Comparison of ENCODE assay signal across 23 cellular contexts in genomic region chr10:63094405-63094804, GRCh38. TPM values are rescaled to one million over a fixed set of nuclear protein-coding genes. Genes with fewer than 3 reads are reported as not detected.
A peak's percentile ranks its signal among the peaks of the same experiment; 100 is the strongest.
DNase-seq lines count a peak whose midpoint lies in the region; ATAC-seq, FAIRE-seq and TF ChIP-seq lines count a peak whose summit lies in the region.
"Had no signal": no experiment of that assay in that cellular context is flagged by ENCODE, and none has a peak within 500 bp of the region (broad histone marks: within the 10 kb centered on the region; RNA-seq: fewer than 3 reads in every experiment).

No MANE protein-coding gene starts in this region.

- BruUV-seq in PC-3 (replicated peaks; lab: Mats Ljungman, UMichigan), result no TSS peak
- no TSS peak for BruUV-seq in mammary epithelial cell (replicated peaks; lab: Mats Ljungman, UMichigan)

- peak; percentile 21; the same call in 1 of the 2 replicates for ATAC-seq in PC-3

- H3K4me1 ChIP-seq in PC-3 (ENCODE audit: insufficient read depth, low read length), result peaks cover 6% of the 10 kb centered on the region
- peaks cover 7% of the 10 kb centered on the region for H3K4me1 ChIP-seq in mammary epithelial cell (ENCODE audit: insufficient read depth, low read length)

- in situ Hi-C loops in mammary epithelial cell (cut with MboI; ENCODE audit: low sequenced_read_pairs in 2 of 2), result no loop called here

- H3K79me2 ChIP-seq in PC-3 (ENCODE audit: low read length), result no peaks in the 10 kb centered on the region
- H3K79me2 ChIP-seq in mammary epithelial cell (ENCODE audit: insufficient read depth, low read length), result no peaks in the 10 kb centered on the region

- no peak overlapping the region for H3K9ac ChIP-seq in PC-3 (ENCODE audit: low read length)
- H3K9ac ChIP-seq in mammary epithelial cell (ENCODE audit: insufficient read depth, low read length), result no peak overlapping the region
- H3K9ac ChIP-seq: KMS-11 had no signal

- intact Hi-C loops in PC-3 (cut with micrococcal nuclease) (no loop called here), mammary epithelial cell (cut with micrococcal nuclease) (no loop called here)

- H3F3A ChIP-seq in PC-3 (ENCODE audit: low read length, unreplicated experiment), result no peaks in the 10 kb centered on the region

- peak; percentile 58 for DNase-seq in PC-3
- peak; percentile 30 for DNase-seq in mammary epithelial cell
- DNase-seq in glomerular visceral epithelial cell (ENCODE audit: extremely low spot score), result peak; percentile 5
- peak; percentile 65 for DNase-seq in renal cortical epithelial cell (ENCODE audit: low read depth)
- no peak for DNase-seq in AG08396 (ENCODE audit: low spot score)
- DNase-seq in globus pallidus (ENCODE audit: low spot score), result no peak
- DNase-seq in GM12892 (ENCODE audit: insufficient read length), result no peak
- no peak for DNase-seq in erythroblast (lab: John Stamatoyannopoulos, UW)
- DNase-seq: MV-4-11, NCI-H1105 treated with DMSO at 0.1 percent for 48 hours, NCI-H1694, NCI-H2081, NCI-H2171, NCI-H345, NCI-H524, NCI-H82, SIG-M5 had no signal

- H3K9me2 ChIP-seq in PC-3 (replicated peaks; ENCODE audit: low read length), result no peaks in the 10 kb centered on the region

- H3K4me2 ChIP-seq in PC-3 (ENCODE audit: low read length) (no peak overlapping the region), mammary epithelial cell (ENCODE audit: insufficient read depth, low read depth, low read length) (no peak overlapping the region)
- H3K4me2 ChIP-seq: KMS-11 had no signal

- TF ChIP-seq POLR2A in GM12892 (IDR thresholded peaks at IDR 0.05; ENCODE audit: low read depth, low read length), result no peak
- TF ChIP-seq POLR2A in erythroblast (IDR thresholded peaks at IDR 0.05; ENCODE audit: low read length), result no peak

- H2AFZ ChIP-seq in PC-3 (ENCODE audit: low read length) (no peak overlapping the region), mammary epithelial cell (ENCODE audit: low read depth, low read length) (no peak overlapping the region)

- H3K27me3 ChIP-seq in PC-3 (ENCODE audit: low read length), result no peaks in the 10 kb centered on the region
- H3K27me3 ChIP-seq in mammary epithelial cell (ENCODE audit: insufficient read depth, low read length), result no peaks in the 10 kb centered on the region

- POLR2A ChIA-PET in PC-3 (lab: Charles Lee; ENCODE audit: unreplicated experiment), result interaction anchor here (0.6 kb wide), 1 partner anchor 388 kb away, joined by 6 read pairs; no protein-coding TSS in a partner anchor

- TF ChIP-seq CTCF in PC-3 (conservative IDR thresholded peaks at IDR 0.05; ENCODE audit: low read depth, low read length) (no peak), mammary epithelial cell (conservative IDR thresholded peaks at IDR 0.05 in 1 of 2, IDR thresholded peaks at IDR 0.05 in 1 of 2; ENCODE audit: extremely low read depth in 1 of 2, insufficient read depth in 1 of 2, low read depth in 1 of 2, low read length in 2 of 2) (no peak)

- 67% methylated on average over 2 of the region's 2 CpGs for WGBS in mammary epithelial cell (ENCODE audit: low coverage, missing lambda C conversion rate)

- no peak for FAIRE-seq in GM12892 (lab: Jason Lieb, UNC)
- FAIRE-seq: G401.6, GM19239, H1, HTR-8/SVneo had no signal

- dilution Hi-C loops in mammary epithelial cell (cut with HindIII; ENCODE audit: low sequenced_read_pairs), result loop anchor here (5.0 kb wide), 1 partner anchor 63 kb away; no protein-coding TSS in a partner anchor

- CTCF ChIA-PET in PC-3 (lab: Charles Lee) (no interaction called here), mammary epithelial cell (lab: Charles Lee; ENCODE audit: low non-redundant PET) (no interaction called here)

- no peak overlapping the region for H3K4me3 ChIP-seq in PC-3 (ENCODE audit: low read length)
- no peak overlapping the region for H3K4me3 ChIP-seq in mammary epithelial cell (replicated peaks in 1 of 3; ENCODE audit: insufficient read depth in 1 of 3, low read depth in 2 of 3, low read length in 3 of 3)

- H3K27ac ChIP-seq in PC-3 (ENCODE audit: low read length), result no peak overlapping the region
- H3K27ac ChIP-seq in mammary epithelial cell (ENCODE audit: insufficient read depth, low read depth, low read length), result no peak overlapping the region
- H3K27ac ChIP-seq: C4-2B, KMS-11 had no signal

- H4K20me1 ChIP-seq in PC-3 (ENCODE audit: low read length), result no peaks in the 10 kb centered on the region
- no peaks in the 10 kb centered on the region for H4K20me1 ChIP-seq in mammary epithelial cell (ENCODE audit: insufficient read depth, low read length)

- H3K36me3 ChIP-seq in PC-3 (ENCODE audit: low read depth, low read length) (no peaks in the 10 kb centered on the region), mammary epithelial cell (ENCODE audit: insufficient read depth, low read length) (no peaks in the 10 kb centered on the region)

- H3K9me3 ChIP-seq in PC-3 (ENCODE audit: low read length) (no peaks in the 10 kb centered on the region), mammary epithelial cell (replicated peaks; ENCODE audit: insufficient read depth, low read length) (no peaks in the 10 kb centered on the region)

RNA-seq across cellular contexts. Expression of gene NRBF2, which starts 38.7 kb away (rescaled TPM):
- total RNA-seq in PC-3 (2014; rRNA removed) (43.4 and 44.4 TPM in 2 replicates), mammary epithelial cell (10 to 100 TPM; 32.5 to 45.8 TPM), renal cortical epithelial cell (33.9 and 41.5 TPM in 2 replicates)
- polyA plus RNA-seq in mammary epithelial cell, result 17.6 TPM
- 14.7 TPM for polyA minus RNA-seq in mammary epithelial cell
- polyA plus RNA-seq in GM12892 (2012; ENCODE audit: missing spikeins), result 31.8 TPM

Comparison
In these comparisons a context has a peak if more than half of its experiments do, and no peak if none do; other contexts are left out.
1. DNase-seq: peak in PC-3 (single experiment), mammary epithelial cell (single experiment), glomerular visceral epithelial cell (single experiment) and renal cortical epithelial cell (single experiment); none in AG08396 (single experiment), globus pallidus (single experiment), GM12892 (single experiment) and erythroblast (0 of 2).